Comparison of ENCODE assay signal across 31 cellular contexts in the genomic region with DNA sequence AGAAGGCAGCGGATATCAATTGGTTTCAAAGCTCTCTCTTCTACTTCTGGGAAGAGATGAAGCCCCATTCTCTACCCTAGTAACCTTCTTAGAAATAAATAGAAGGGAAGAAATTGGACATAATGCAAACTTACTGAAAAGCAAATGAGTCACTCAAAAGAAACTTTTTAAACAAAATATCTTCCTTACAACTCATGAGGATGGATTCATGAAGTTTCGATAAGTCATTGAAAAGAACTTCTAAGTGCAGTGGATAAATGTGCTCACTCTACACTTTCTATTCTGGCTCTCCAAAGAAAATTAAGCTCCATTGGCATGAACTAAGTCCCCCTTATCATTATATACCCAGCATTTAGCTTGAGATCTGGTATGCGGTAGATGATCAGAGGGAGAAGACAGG.
"Had no signal": no experiment of that assay in that cellular context is flagged by ENCODE, and none has a peak within 500 bp of the region (broad histone marks: within the 10 kb centered on the region; RNA-seq: fewer than 3 reads in every experiment).

No MANE protein-coding gene starts in this region.

- H3K27ac Mint-ChIP-seq: natural killer cell; nephron; neural progenitor cell; stimulated activated memory B cell treated with anti-CD40 and anti-IgM and Interleukin-4, amounts not matched to agents 10 μg/mL and 1 μg/mL and 100 μg/mL, for 72 hours; stimulated activated naive CD8-positive, alpha-beta T cell treated with anti-CD3 and anti-CD28 coated beads, Interleukin-15, amount 100 ng/mL, for 72 hours; type B pancreatic cell had no signal

- DNase-seq: naive thymus-derived CD4-positive, alpha-beta T cell; natural killer cell; occipital lobe; ovary; posterior cingulate gyrus; right cardiac atrium; right lobe of liver; sigmoid colon; small intestine; spleen; stimulated activated CD4-positive, alpha-beta T cell treated with anti-CD3 and anti-CD28 coated beads, Interleukin-12 subunit alpha, Interleukin-12 subunit beta, amount 100 ng/mL, for 4 hours; stimulated activated CD4-positive, alpha-beta T cell treated with anti-CD3 and anti-CD28 coated beads, Interleukin-1b, Interleukin-23, amount 100 ng/mL, for 48 hours; stimulated activated CD4-positive, alpha-beta T cell treated with anti-CD3 and anti-CD28 coated beads, Interleukin-4, amount 100 ng/mL, for 1 hour; stimulated activated CD4-positive, alpha-beta T cell treated with anti-CD3 and anti-CD28 coated beads, Interleukin-4, amount 100 ng/mL, for 4 hours; stimulated activated CD8-positive, alpha-beta memory T cell treated with anti-CD3 and anti-CD28 coated beads, Interleukin-4, amount 100 ng/mL, for 48 hours; stimulated activated naive CD4-positive, alpha-beta T cell; stimulated activated naive CD8-positive, alpha-beta T cell treated with anti-CD3 and anti-CD28 coated beads, Interleukin-15, amount 100 ng/mL, for 72 hours; stimulated activated naive CD8-positive, alpha-beta T cell treated with anti-CD3 and anti-CD28 coated beads, Interleukin-15, Interleukin-2, amounts not matched to agents 100 U/mL and 50 U/mL, for 24 hours; substantia nigra; testis; tibial artery; transverse colon; upper lobe of right lung; uterus had no signal

- H2AFZ ChIP-seq: neural progenitor cell, parathyroid adenoma had no signal

- H3K4me1 ChIP-seq: neural progenitor cell, parathyroid adenoma, prostate gland, right lobe of liver, sigmoid colon, spleen, suprapubic skin, testis, tibial artery, transverse colon, upper lobe of right lung, uterus had no signal

- H3K4me2 ChIP-seq: neural progenitor cell had no signal

- H3K9ac ChIP-seq: neural progenitor cell, parathyroid adenoma had no signal

- H3K9me3 ChIP-seq: ovary, prostate gland, right lobe of liver, sigmoid colon, spleen, suprapubic skin, testis, tibial artery, transverse colon, upper lobe of right lung, uterus had no signal

- H3K27ac ChIP-seq: neural progenitor cell, ovary, parathyroid adenoma, prostate gland, right lobe of liver, sigmoid colon, spleen, suprapubic skin, testis, tibial artery, transverse colon, upper lobe of right lung, uterus had no signal

- H3K9me3 Mint-ChIP-seq: nephron; neural progenitor cell; stimulated activated memory B cell treated with anti-CD40 and anti-IgM and Interleukin-4, amounts not matched to agents 10 μg/mL and 1 μg/mL and 100 μg/mL, for 72 hours; stimulated activated naive CD8-positive, alpha-beta T cell treated with anti-CD3 and anti-CD28 coated beads, Interleukin-15, amount 100 ng/mL, for 72 hours; type B pancreatic cell had no signal

- H3K4me3 Mint-ChIP-seq: naive thymus-derived CD4-positive, alpha-beta T cell; natural killer cell; nephron; neural progenitor cell; stimulated activated memory B cell treated with anti-CD40 and anti-IgM and Interleukin-4, amounts not matched to agents 10 μg/mL and 1 μg/mL and 100 μg/mL, for 72 hours; stimulated activated naive CD8-positive, alpha-beta T cell treated with anti-CD3 and anti-CD28 coated beads, Interleukin-15, amount 100 ng/mL, for 72 hours; type B pancreatic cell had no signal

- H3K27me3 ChIP-seq: neural progenitor cell, ovary, right lobe of liver, sigmoid colon, spleen, suprapubic skin, testis, tibial artery, transverse colon, upper lobe of right lung, uterus had no signal

- H3K36me3 ChIP-seq: neural progenitor cell, ovary, prostate gland, right lobe of liver, sigmoid colon, spleen, suprapubic skin, tibial artery, transverse colon, upper lobe of right lung, uterus had no signal

- H3K4me3 ChIP-seq: neural progenitor cell, ovary, prostate gland, right lobe of liver, sigmoid colon, spleen, suprapubic skin, testis, tibial artery, transverse colon, upper lobe of right lung, uterus had no signal

- H3K27me3 Mint-ChIP-seq: stimulated activated memory B cell treated with anti-CD40 and anti-IgM and Interleukin-4, amounts not matched to agents 10 μg/mL and 1 μg/mL and 100 μg/mL, for 72 hours; stimulated activated naive CD8-positive, alpha-beta T cell treated with anti-CD3 and anti-CD28 coated beads, Interleukin-15, amount 100 ng/mL, for 72 hours; type B pancreatic cell had no signal

- H3K4me1 Mint-ChIP-seq: naive thymus-derived CD4-positive, alpha-beta T cell; natural killer cell; nephron; neural progenitor cell; stimulated activated memory B cell treated with anti-CD40 and anti-IgM and Interleukin-4, amounts not matched to agents 10 μg/mL and 1 μg/mL and 100 μg/mL, for 72 hours; stimulated activated naive CD8-positive, alpha-beta T cell treated with anti-CD3 and anti-CD28 coated beads, Interleukin-15, amount 100 ng/mL, for 72 hours had no signal

- H3K36me3 Mint-ChIP-seq: naive thymus-derived CD4-positive, alpha-beta T cell; natural killer cell; neural progenitor cell; stimulated activated memory B cell treated with anti-CD40 and anti-IgM and Interleukin-4, amounts not matched to agents 10 μg/mL and 1 μg/mL and 100 μg/mL, for 72 hours; type B pancreatic cell had no signal

- H3K79me2 ChIP-seq: parathyroid adenoma had no signal
